In the genomic region with DNA sequence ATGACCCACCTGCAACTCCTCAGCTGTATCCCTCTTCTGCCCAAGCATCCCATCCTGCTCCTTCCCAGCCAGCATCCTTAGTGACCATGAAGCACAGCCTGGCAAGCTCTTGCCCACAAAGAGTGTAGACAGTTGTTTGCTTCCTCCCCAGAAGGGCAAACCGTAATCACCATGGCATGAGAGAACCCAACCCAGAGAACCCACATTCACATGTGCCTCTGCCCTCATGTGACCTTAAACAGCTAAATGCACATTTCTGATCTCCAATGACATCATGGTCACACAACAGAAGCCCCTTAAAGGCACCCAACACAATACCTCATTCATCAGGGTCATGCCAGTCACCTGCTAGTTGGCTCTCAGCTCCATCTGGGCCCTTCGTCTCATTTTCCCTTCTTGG, we compare ENCODE assay signal across 22 cellular contexts.
DNase-seq lines count a peak whose midpoint lies in the region; ATAC-seq, FAIRE-seq and TF ChIP-seq lines count a peak whose summit lies in the region.
"Had no signal": no experiment of that assay in that cellular context is flagged by ENCODE, and none has a peak within 500 bp of the region (broad histone marks: within the 10 kb centered on the region; RNA-seq: fewer than 3 reads in every experiment).

No MANE protein-coding gene starts in this region.

- H3K9me3 ChIP-seq in HepG2 (ENCODE audit: low read length) (no peaks in the 10 kb centered on the region), right lobe of liver (no peaks in the 10 kb centered on the region), stomach (no peaks in the 10 kb centered on the region)
- H3K9me3 ChIP-seq: SJCRH30 had no signal

- TF ChIP-seq RAD21 in HepG2 (CRISPR knock-in tag; IDR thresholded peaks at IDR 0.05) = no peak

- intact Hi-C loops in HepG2 (cut with micrococcal nuclease; ENCODE audit: unreplicated experiment) = no loop called here
- intact Hi-C loops in right lobe of liver (cut with DNase I) = no loop called here
- intact Hi-C loops in natural killer cell (cut with micrococcal nuclease) = no loop called here
- intact Hi-C loops in stomach (cut with DNase I; ENCODE audit: low total_unique reads) = no loop called here

- no peaks in the 10 kb centered on the region for H4K20me1 ChIP-seq in HepG2 (ENCODE audit: insufficient read depth, low read length)
- H4K20me1 ChIP-seq: BLaER1 treated with 17β-estradiol and CSF1 and Interleukin-3, amounts not matched to agents 10 nM and 100 nM had no signal

- H3K4me1 Mint-ChIP-seq in natural killer cell = peaks cover 51 to 53% of the 10 kb centered on the region in 2 donors

- peak overlapping the region; percentile 3 for H3K4me3 Mint-ChIP-seq in natural killer cell

- CTCF ChIA-PET in HepG2 (lab: Yijun Ruan, JAX; ENCODE audit: low intra/inter-chr PET ratio, low total read pairs) = no interaction called here

- BruUV-seq in HepG2 (replicated peaks; lab: Mats Ljungman, UMichigan) = no TSS peak

- no peak overlapping the region for H3K9ac ChIP-seq in HepG2 (ENCODE audit: insufficient read depth, low read depth, low read length)
- H3K9ac ChIP-seq: BLaER1 treated with 17β-estradiol and CSF1 and Interleukin-3, amounts not matched to agents 10 nM and 100 nM; KMS-11 had no signal

- TF ChIP-seq CTCF in HepG2 (CRISPR knock-in tag; IDR thresholded peaks at IDR 0.05) = no peak
- TF ChIP-seq CTCF in right lobe of liver (IDR thresholded peaks at IDR 0.05) = no peak
- no peak for TF ChIP-seq CTCF in natural killer cell (IDR thresholded peaks at IDR 0.05)
- no peak for TF ChIP-seq CTCF in stomach (IDR thresholded peaks at IDR 0.05)

- H3K27ac ChIP-seq in HepG2 (ENCODE audit: extremely low read length, insufficient read depth, low read length) = no peak overlapping the region
- H3K27ac ChIP-seq in right lobe of liver = no peak overlapping the region
- peak overlapping the region in 4 of 5 donors; percentile 14 to 74 (median 42) for H3K27ac ChIP-seq in stomach
- H3K27ac ChIP-seq: BLaER1 treated with 17β-estradiol and CSF1 and Interleukin-3, amounts not matched to agents 10 nM and 100 nM; KMS-11; PC-9; SJCRH30 had no signal

- POLR2A ChIA-PET in HepG2 (lab: Yijun Ruan, JAX) = no interaction called here

- peaks cover 2 to 68% of the 10 kb centered on the region in 2 experiments; a peak in 3 of 5 replicates for H3K27me3 ChIP-seq in HepG2 (ENCODE audit: control insufficient read depth in 1 of 2, insufficient read depth in 2 of 2, low read length in 2 of 2)
- no peaks in the 10 kb centered on the region for H3K27me3 ChIP-seq in right lobe of liver
- no peaks in the 10 kb centered on the region for H3K27me3 ChIP-seq in stomach
- H3K27me3 ChIP-seq: SJCRH30 had no signal

- H3K27ac Mint-ChIP-seq in natural killer cell = no peak overlapping the region

- peaks cover 8 to 20% of the 10 kb centered on the region in 2 donors for H3K27me3 Mint-ChIP-seq in natural killer cell (ENCODE audit: low read depth in 2 of 2)

- no peak for TF ChIP-seq POLR2A in HepG2 (IDR thresholded peaks at IDR 0.05; ENCODE audit: insufficient read depth in 1 of 2, low read depth in 2 of 2, low read length in 2 of 2)
- TF ChIP-seq POLR2A in right lobe of liver (IDR thresholded peaks at IDR 0.05) = no peak
- TF ChIP-seq POLR2A in stomach (IDR thresholded peaks at IDR 0.05) = no peak

- FAIRE-seq in HepG2 (lab: Jason Lieb, UNC) = no peak
- FAIRE-seq: D721Med, GM12891, GM19239 had no signal

- in situ Hi-C loops in HepG2 (cut with HindIII; ENCODE audit: extremely low pct_ligation_motif_present, low pct_unique_long_range_greater_than_20kb) = no loop called here
- in situ Hi-C loops in KBM-7 (cut with MboI; ENCODE audit: low pct_unique_long_range_greater_than_20kb, low sequenced_read_pairs) = no loop called here

- no peaks in the 10 kb centered on the region for H3K79me2 ChIP-seq in HepG2 (ENCODE audit: insufficient read depth, low read length)

- no peak for ATAC-seq in HepG2
- ATAC-seq in right lobe of liver = no peak
- peak in 2 of 3 donors; percentile 42 to 47 for ATAC-seq in natural killer cell
- ATAC-seq: HCT116 had no signal

- H3K9me3 Mint-ChIP-seq in natural killer cell = no peaks in the 10 kb centered on the region

- no peaks in the 10 kb centered on the region for H3K36me3 ChIP-seq in HepG2 (replicated peaks in 1 of 2; ENCODE audit: control insufficient read depth in 1 of 2, insufficient read depth in 2 of 2, low read length in 2 of 2)
- H3K36me3 ChIP-seq in right lobe of liver = no peaks in the 10 kb centered on the region
- no peaks in the 10 kb centered on the region for H3K36me3 ChIP-seq in stomach
- H3K36me3 ChIP-seq: BLaER1 treated with 17β-estradiol and CSF1 and Interleukin-3, amounts not matched to agents 10 nM and 100 nM; SJCRH30 had no signal

- no peaks in the 10 kb centered on the region for H3K4me1 ChIP-seq in HepG2 (ENCODE audit: insufficient read depth, low read length)
- no peaks in the 10 kb centered on the region for H3K4me1 ChIP-seq in right lobe of liver
- peaks cover 0 to 43% (median 10%) of the 10 kb centered on the region in 4 donors for H3K4me1 ChIP-seq in stomach

- DNase-seq in HepG2 (ENCODE audit: low spot score) (no peak), right lobe of liver (no peak), natural killer cell (no peak), stomach (no peak), AG20443 (ENCODE audit: low spot score) (no peak), NCI-H82 treated with DMSO at 0.1 percent for 48 hours (lab: John Stamatoyannopoulos, UW; ENCODE audit: unreplicated experiment) (no peak), KBM-7 (no peak)
- DNase-seq in activated CD4-positive, alpha-beta T cell treated with anti-CD3 and anti-CD28 coated beads for 4 hours = no peak
- DNase-seq: GOT3, NCI-H1417, NCI-H187 treated with DMSO at 0.1 percent for 48 hours, NCI-H2227 treated with DMSO at 0.1 percent for 48 hours, NCI-H510A treated with DMSO at 0.1 percent for 48 hours, NCI-H82, PC-9 had no signal

- WGBS in HepG2 (ENCODE audit: low lambda C conversion rate) = 18% methylated on average over 2 of the region's 2 CpGs
- WGBS in right lobe of liver (ENCODE audit: insufficient coverage, low coverage, low lambda C conversion rate, missing lambda C conversion rate) = 64% methylated on average over 2 of the region's 2 CpGs
- WGBS in stomach, 5 donors = 68 to 89% (median 87%) methylated on average over 2 of the region's 2 CpGs

- no peaks in the 10 kb centered on the region for H3K36me3 Mint-ChIP-seq in natural killer cell

- H3K4me2 ChIP-seq in HepG2 (ENCODE audit: low read depth, low read length) = no peak overlapping the region
- H3K4me2 ChIP-seq: KMS-11, PC-9 had no signal

- TF ChIP-seq EP300 in HepG2 (IDR thresholded peaks at IDR 0.05; ENCODE audit: low read depth in 2 of 2, low read length in 2 of 2) (no peak), HepG2 (CRISPR knock-in tag; IDR thresholded peaks at IDR 0.05; ENCODE audit: borderline replicate concordance) (no peak), stomach (IDR thresholded peaks at IDR 0.05) (no peak)

- no peak overlapping the region for H2AFZ ChIP-seq in HepG2 (ENCODE audit: low read length)
- H2AFZ ChIP-seq: PC-9 had no signal

- H3K4me3 ChIP-seq in HepG2 (replicated peaks in 1 of 3; ENCODE audit: insufficient read depth in 1 of 3, low read depth in 2 of 3, low read length in 3 of 3) (no peak overlapping the region), right lobe of liver (no peak overlapping the region), stomach (no peak overlapping the region)
- H3K4me3 ChIP-seq: BLaER1 treated with 17β-estradiol and CSF1 and Interleukin-3, amounts not matched to agents 10 nM and 100 nM; PC-9; SJCRH30 had no signal

TF ChIP-seq in HepG2, 621 proteins besides CTCF, POLR2A, EP300 and RAD21:
- TF ChIP-seq ATF7 (IDR thresholded peaks at IDR 0.05) = peak; percentile 42; the same call in 1 of the 2 replicates
- no peak for TF ChIP-seq ATF7 (CRISPR knock-in tag; IDR thresholded peaks at IDR 0.05)
- no peak for TF ChIP-seq CC2D1A (CRISPR knock-in tag; IDR thresholded peaks at IDR 0.05)
- no peak for TF ChIP-seq ZNF124 (CRISPR knock-in tag; IDR thresholded peaks at IDR 0.05)

Comparison
In these comparisons a context has a peak if more than half of its experiments do, and no peak if none do; other contexts are left out.
1. ATAC-seq: peak in natural killer cell (2 of 3); none in HepG2 (single experiment) and right lobe of liver (0 of 4).
2. H3K27ac ChIP-seq: peak in stomach (4 of 5); none in HepG2 (single experiment) and right lobe of liver (0 of 3).